16 cellular contexts compared by ENCODE assay signal in the genomic region with DNA sequence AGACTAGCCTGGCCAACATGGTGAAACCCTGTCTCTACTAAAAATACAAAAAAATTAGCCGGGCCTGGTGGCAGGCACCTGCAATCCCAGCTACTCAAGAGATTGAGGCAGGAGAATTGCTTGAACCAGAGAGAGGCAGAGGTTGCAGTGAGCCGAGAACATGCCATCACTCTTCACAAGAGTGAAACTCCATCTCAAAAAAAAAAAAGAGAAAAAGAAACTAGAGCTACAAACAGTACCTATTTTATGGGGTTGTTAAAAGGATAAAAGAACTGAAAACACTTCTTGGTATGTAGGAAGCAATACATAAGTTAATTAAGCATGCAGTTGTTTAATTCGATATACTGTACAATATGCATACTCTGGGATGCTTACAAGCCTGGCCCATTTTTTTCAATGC.
"Had no signal": no experiment of that assay in that cellular context is flagged by ENCODE, and none has a peak within 500 bp of the region (broad histone marks: within the 10 kb centered on the region; RNA-seq: fewer than 3 reads in every experiment).

No MANE protein-coding gene starts in this region.

- H3K27me3 ChIP-seq: hepatocyte, stomach had no signal

- H3K4me3 ChIP-seq: hepatocyte, stomach, thoracic aorta had no signal

- H3K36me3 ChIP-seq: stomach, thoracic aorta had no signal

- H3K4me1 ChIP-seq: stomach had no signal

- DNase-seq: activated B cell treated with CpG ODN at 0.5 μM for 24 hours; activated CD4-positive, alpha-beta T cell treated with anti-CD3 and anti-CD28 coated beads for 48 hours; activated CD8-positive, alpha-beta T cell treated with anti-CD3 and anti-CD28 coated beads for 36 hours; activated gamma-delta T cell; activated T-cell treated with anti-CD3 and anti-CD28 coated beads, Interleukin-2, amount 50 U/mL, for 72 hours; amniotic stem cell; caudate nucleus; islet precursor cell; midbrain; stomach had no signal

- ATAC-seq: activated CD8-positive, alpha-beta T cell treated with anti-CD3 and anti-CD28 coated beads for 36 hours; activated T-cell treated with anti-CD3 and anti-CD28 coated beads, Interleukin-2, amount 50 U/mL, for 72 hours; esophagus mucosa; sciatic nerve had no signal

- H3K9me3 ChIP-seq: stomach, thoracic aorta had no signal

- FAIRE-seq: colon, endometrium had no signal

- H3K27ac ChIP-seq: hepatocyte, stomach, thoracic aorta had no signal
